Comparison of ENCODE assay signal across 1 cellular context in the genomic region with DNA sequence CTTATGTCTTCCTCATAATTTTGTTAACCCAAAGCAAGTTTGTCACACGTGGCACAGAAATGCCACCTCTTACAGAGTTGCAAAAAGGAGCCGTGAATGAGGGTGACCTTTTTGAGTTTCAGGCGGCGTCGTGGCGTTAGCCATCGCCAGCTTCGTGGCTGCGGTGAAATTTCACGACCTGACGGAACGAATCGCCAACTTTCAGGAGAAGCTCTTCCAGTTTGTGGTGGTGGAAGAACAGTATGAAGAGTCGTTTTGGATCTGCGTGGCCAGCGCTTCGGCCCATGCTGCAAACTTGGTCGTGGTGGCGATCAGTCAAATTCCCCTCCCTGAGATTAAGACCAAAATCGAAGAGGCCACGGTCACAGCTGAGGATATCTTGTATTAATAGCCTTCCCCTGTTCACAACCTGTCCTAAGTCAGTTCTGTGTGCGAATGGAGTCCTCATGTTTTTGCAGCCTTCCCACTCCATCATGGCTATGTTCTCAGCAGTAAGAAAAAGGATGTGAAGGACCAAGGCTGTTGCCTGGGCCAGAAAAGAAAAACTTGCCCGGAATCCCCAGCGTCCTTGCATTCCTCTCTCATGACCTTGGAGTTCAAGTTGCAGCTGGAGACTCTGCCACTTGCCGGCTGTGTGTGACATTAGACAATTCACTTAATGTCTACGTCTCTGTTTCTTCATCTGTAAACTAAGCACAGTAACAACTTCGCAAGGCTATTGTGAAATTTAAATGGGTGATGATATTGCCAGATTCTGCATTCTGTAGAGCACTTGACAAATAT.
TF ChIP-seq lines count a peak whose summit lies in the region.

No MANE protein-coding gene starts in this region.

TF ChIP-seq in K562, 482 proteins besides CTCF, POLR2A, EP300 and RAD21:
- TF ChIP-seq CEBPB (tag; IDR thresholded peaks at IDR 0.05) (0 out of 2 replicates have a peak, but pooled peaks have one; percentile 12), SAP30 (IDR thresholded peaks at IDR 0.05; ENCODE audit: borderline replicate concordance, insufficient read depth, low read depth, low read length, poor library complexity, severe bottlenecking) (no peak), HNRNPLL (IDR thresholded peaks at IDR 0.05; ENCODE audit: low read depth, low read length, poor library complexity, severe bottlenecking) (no peak), TAF15 (IDR thresholded peaks at IDR 0.05; ENCODE audit: low read depth, low read length) (no peak), EHMT2 (IDR thresholded peaks at IDR 0.05) (no peak), SMAD2 (IDR thresholded peaks at IDR 0.05; ENCODE audit: low read depth, low read length) (no peak), ESRRA (IDR thresholded peaks at IDR 0.05; ENCODE audit: borderline replicate concordance, low read depth) (peak; percentile 44; the same call in 1 of the 2 replicates)
